ENCODE assay signal across 11 cellular contexts in the genomic region with DNA sequence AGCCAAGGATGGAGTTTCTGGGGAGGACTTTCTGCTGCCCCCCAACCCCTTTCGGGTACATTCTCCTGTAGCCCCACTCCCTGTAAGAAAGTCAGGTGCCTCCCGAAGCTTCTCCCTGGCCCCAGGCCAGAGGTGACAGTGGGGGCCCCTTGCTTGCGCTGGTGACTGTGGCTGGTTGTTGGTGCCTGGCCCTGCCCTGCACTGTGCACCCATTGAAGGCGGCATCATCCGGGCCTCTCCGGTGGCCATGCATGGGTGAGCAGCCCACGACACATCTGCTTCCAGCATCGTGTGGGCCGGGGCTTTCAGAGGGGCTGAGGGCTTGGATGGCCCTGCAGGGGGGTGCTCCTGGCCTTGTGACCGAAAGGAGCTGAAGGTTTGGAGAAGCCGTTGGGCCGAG.
A peak's percentile ranks its signal among the peaks of the same experiment; 100 is the strongest.
DNase-seq lines count a peak whose midpoint lies in the region; ATAC-seq, FAIRE-seq and TF ChIP-seq lines count a peak whose summit lies in the region.
"Had no signal": no experiment of that assay in that cellular context is flagged by ENCODE, and none has a peak within 500 bp of the region (broad histone marks: within the 10 kb centered on the region; RNA-seq: fewer than 3 reads in every experiment).

No MANE protein-coding gene starts in this region.

- H3K36me3 Mint-ChIP-seq in activated naive CD8-positive, alpha-beta T cell = no peaks in the 10 kb centered on the region
- peaks cover 0 to 22% (median 0%) of the 10 kb centered on the region in 5 donors for H3K36me3 Mint-ChIP-seq in naive thymus-derived CD4-positive, alpha-beta T cell

- no peak for TF ChIP-seq CTCF in AG04450 (IDR thresholded peaks at IDR 0.05; ENCODE audit: low read depth, low read length)

- H3K27ac Mint-ChIP-seq in activated naive CD8-positive, alpha-beta T cell = peak overlapping the region; percentile 100
- peak overlapping the region; percentile 85 to 100 (median 99) for H3K27ac Mint-ChIP-seq in naive thymus-derived CD4-positive, alpha-beta T cell

- CTCF ChIA-PET in AG04450 (lab: Charles Lee) = interaction anchor here (0.9 to 2.0 kb wide), 3 partner anchors 8 to 106 kb away, joined by 3 to 11 read pairs (median 6); no protein-coding TSS in a partner anchor
- CTCF ChIA-PET in naive thymus-derived CD4-positive, alpha-beta T cell (lab: Charles Lee) = interaction anchor here (0.9 to 2.2 kb wide), 2 partner anchors 23 to 38 kb away, joined by 3 to 8 read pairs; no protein-coding TSS in a partner anchor

- intact Hi-C loops in naive thymus-derived CD4-positive, alpha-beta T cell (cut with micrococcal nuclease) = no loop called here

- H3K27me3 Mint-ChIP-seq in activated naive CD8-positive, alpha-beta T cell = no peaks in the 10 kb centered on the region
- H3K27me3 Mint-ChIP-seq in naive thymus-derived CD4-positive, alpha-beta T cell = no peaks in the 10 kb centered on the region

- no peaks in the 10 kb centered on the region for H3K27me3 ChIP-seq in AG04450 (ENCODE audit: control insufficient read depth, insufficient read depth, low read length)
- H3K27me3 ChIP-seq in naive thymus-derived CD4-positive, alpha-beta T cell (ENCODE audit: control insufficient read depth in 2 of 2, insufficient read depth in 2 of 2, low read length in 2 of 2) = no peaks in the 10 kb centered on the region

- H3K4me3 Mint-ChIP-seq in activated naive CD8-positive, alpha-beta T cell = peak overlapping the region; percentile 73
- H3K4me3 Mint-ChIP-seq in naive thymus-derived CD4-positive, alpha-beta T cell = peak overlapping the region; percentile 37 to 98 (median 94)

- peak; percentile 54 for FAIRE-seq in GM19239 (lab: Jason Lieb, UNC)

- H3K4me1 Mint-ChIP-seq in activated naive CD8-positive, alpha-beta T cell (ENCODE audit: low read depth) = peaks cover 91% of the 10 kb centered on the region
- peaks cover 69 to 94% (median 89%) of the 10 kb centered on the region in 7 donors for H3K4me1 Mint-ChIP-seq in naive thymus-derived CD4-positive, alpha-beta T cell

- no peak overlapping the region for H3K4me3 ChIP-seq in AG04450 (ENCODE audit: low read depth, low read length)
- H3K4me3 ChIP-seq in naive thymus-derived CD4-positive, alpha-beta T cell (ENCODE audit: low read length) = peak overlapping the region; percentile 13
- H3K4me3 ChIP-seq: GM23248 had no signal

- DNase-seq in AG04450 (ENCODE audit: low read depth, low spot score) (no peak), GM19239 (ENCODE audit: insufficient read length, low spot score) (no peak), NCI-H69 (lab: John Stamatoyannopoulos, UW) (no peak), SW 1271 (lab: John Stamatoyannopoulos, UW) (no peak), germinal center (ENCODE audit: low spot score) (no peak), NCI-H1417 (lab: John Stamatoyannopoulos, UW) (no peak)
- DNase-seq in naive thymus-derived CD4-positive, alpha-beta T cell = no peak
- DNase-seq: COR-L47 had no signal

- H3K4me1 ChIP-seq in naive thymus-derived CD4-positive, alpha-beta T cell (ENCODE audit: control insufficient read depth in 2 of 2, insufficient read depth in 2 of 2, low read length in 2 of 2) = peaks cover 98% of the 10 kb centered on the region in 2 donors

- no peak for ATAC-seq in naive thymus-derived CD4-positive, alpha-beta T cell

- POLR2A ChIA-PET in AG04450 (lab: Yijun Ruan, JAX) = no interaction called here
- POLR2A ChIA-PET in naive thymus-derived CD4-positive, alpha-beta T cell (lab: Charles Lee) = interaction anchor here (0.5 to 66.9 kb wide), 8 partner anchors 13 to 64 kb away, joined by 3 to 3353 read pairs (median 14); no protein-coding TSS in a partner anchor

- no peaks in the 10 kb centered on the region for H3K36me3 ChIP-seq in naive thymus-derived CD4-positive, alpha-beta T cell (ENCODE audit: control insufficient read depth in 2 of 3, insufficient read depth in 3 of 3, low read length in 3 of 3)

- H3K9me3 Mint-ChIP-seq in activated naive CD8-positive, alpha-beta T cell (ENCODE audit: low read depth) = no peaks in the 10 kb centered on the region
- no peaks in the 10 kb centered on the region for H3K9me3 Mint-ChIP-seq in naive thymus-derived CD4-positive, alpha-beta T cell

- no peaks in the 10 kb centered on the region for H3K9me3 ChIP-seq in AG04450 (ENCODE audit: control insufficient read depth, insufficient read depth, low read length)
- no peaks in the 10 kb centered on the region for H3K9me3 ChIP-seq in naive thymus-derived CD4-positive, alpha-beta T cell (ENCODE audit: control insufficient read depth in 2 of 3, low read length in 3 of 3)

- peak overlapping the region; percentile 21 for H3K27ac ChIP-seq in AG04450 (ENCODE audit: low read depth, low read length)
- peak overlapping the region; percentile 92 for H3K27ac ChIP-seq in naive thymus-derived CD4-positive, alpha-beta T cell (ENCODE audit: low read depth, low read length)
- H3K27ac ChIP-seq: epithelial cell of prostate, GM23248 had no signal
